ENCODE assay signal across 1 cellular context in the genomic region with DNA sequence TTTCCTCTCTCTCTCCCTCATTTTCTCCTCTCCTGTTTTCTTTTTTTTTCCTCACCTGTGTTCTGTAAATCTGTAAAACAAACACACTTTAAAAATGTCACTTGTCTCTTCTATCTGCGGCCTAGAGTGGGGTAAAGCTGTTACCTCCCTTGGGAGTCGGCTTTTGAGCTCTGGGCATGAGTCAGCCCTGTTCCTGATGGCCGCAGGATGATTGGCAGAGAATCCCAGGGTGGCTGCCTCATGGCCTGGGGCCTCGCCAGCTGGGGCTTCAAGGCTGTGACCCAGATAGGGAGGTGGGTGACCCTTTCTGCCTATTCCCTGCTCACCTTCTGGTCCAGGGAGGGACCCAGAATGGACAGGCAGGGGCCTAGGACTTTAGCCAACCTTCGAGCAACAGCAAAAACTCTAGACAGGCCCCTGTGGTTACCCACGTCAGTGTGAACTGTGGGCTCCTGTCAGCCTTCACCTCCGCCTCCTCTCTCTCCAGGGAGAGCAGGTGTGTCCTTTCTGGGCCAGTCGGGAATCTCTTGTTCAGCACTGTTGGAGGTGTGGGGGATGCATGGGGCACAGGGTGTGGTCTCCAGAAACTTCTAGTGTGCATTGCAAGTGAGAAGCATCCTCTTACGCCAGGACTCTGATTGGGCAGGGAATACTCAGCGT.
A peak's percentile ranks its signal among the peaks of the same experiment; 100 is the strongest.
TF ChIP-seq lines count a peak whose summit lies in the region.

No MANE protein-coding gene starts in this region.

TF ChIP-seq in HEK293, 187 proteins besides CTCF, POLR2A, EP300 and RAD21 (continued from another document and continues in another):
- TF ChIP-seq, protein P1, sequence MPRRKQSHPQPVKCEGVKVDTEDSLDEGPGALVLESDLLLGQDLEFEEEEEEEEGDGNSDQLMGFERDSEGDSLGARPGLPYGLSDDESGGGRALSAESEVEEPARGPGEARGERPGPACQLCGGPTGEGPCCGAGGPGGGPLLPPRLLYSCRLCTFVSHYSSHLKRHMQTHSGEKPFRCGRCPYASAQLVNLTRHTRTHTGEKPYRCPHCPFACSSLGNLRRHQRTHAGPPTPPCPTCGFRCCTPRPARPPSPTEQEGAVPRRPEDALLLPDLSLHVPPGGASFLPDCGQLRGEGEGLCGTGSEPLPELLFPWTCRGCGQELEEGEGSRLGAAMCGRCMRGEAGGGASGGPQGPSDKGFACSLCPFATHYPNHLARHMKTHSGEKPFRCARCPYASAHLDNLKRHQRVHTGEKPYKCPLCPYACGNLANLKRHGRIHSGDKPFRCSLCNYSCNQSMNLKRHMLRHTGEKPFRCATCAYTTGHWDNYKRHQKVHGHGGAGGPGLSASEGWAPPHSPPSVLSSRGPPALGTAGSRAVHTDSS (tag by site-specific recombination; IDR thresholded peaks at IDR 0.05), result no peak
- TF ChIP-seq ZNF48 (tag by site-specific recombination; IDR thresholded peaks at IDR 0.05) (no peak), ZNF514 (tag by site-specific recombination; IDR thresholded peaks at IDR 0.05) (no peak), ZNF747 (tag by site-specific recombination; IDR thresholded peaks at IDR 0.05) (no peak), SP7 (tag by site-specific recombination; IDR thresholded peaks at IDR 0.05) (peak; percentile 69), PRDM1 (tag by site-specific recombination; IDR thresholded peaks at IDR 0.05) (0 out of 2 replicates have a peak, but pooled peaks have one; percentile 35), ZNF624 (tag by site-specific recombination; IDR thresholded peaks at IDR 0.05) (no peak), ZNF530 (tag by site-specific recombination; IDR thresholded peaks at IDR 0.05; ENCODE audit: low read depth) (no peak), ZFHX2 (tag by site-specific recombination; conservative IDR thresholded peaks at IDR 0.05) (no peak; the same call in 1 of the 2 replicates), ZNF404 (tag by site-specific recombination; IDR thresholded peaks at IDR 0.05) (no peak), ZNF529 (tag by site-specific recombination; IDR thresholded peaks at IDR 0.05; ENCODE audit: insufficient replicate concordance) (no peak), SETDB1 (IDR thresholded peaks at IDR 0.05; ENCODE audit: insufficient read length, low read length) (no peak), ZNF792 (tag by site-specific recombination; IDR thresholded peaks at IDR 0.05) (no peak), HOXC10 (CRISPR knock-in tag; IDR thresholded peaks at IDR 0.05) (no peak), SCRT1 (tag by site-specific recombination; IDR thresholded peaks at IDR 0.05; ENCODE audit: borderline replicate concordance) (no peak), ZNF174 (tag by site-specific recombination; IDR thresholded peaks at IDR 0.05) (no peak), ZNF394 (tag by site-specific recombination; IDR thresholded peaks at IDR 0.05; ENCODE audit: borderline replicate concordance) (peak; percentile 51; the same call in 1 of the 2 replicates), ZFP37 (tag by site-specific recombination; IDR thresholded peaks at IDR 0.05) (no peak), ZNF621 (tag by site-specific recombination; IDR thresholded peaks at IDR 0.05) (no peak), KLF8 (tag by site-specific recombination; IDR thresholded peaks at IDR 0.05) (no peak), KLF16 (tag by site-specific recombination; IDR thresholded peaks at IDR 0.05) (no peak), ZBTB8A (tag by site-specific recombination; IDR thresholded peaks at IDR 0.05) (no peak), ZSCAN16 (tag by site-specific recombination; IDR thresholded peaks at IDR 0.05) (no peak), ZNF169 (tag by site-specific recombination; IDR thresholded peaks at IDR 0.05) (no peak), ZBTB48 (tag by site-specific recombination; IDR thresholded peaks at IDR 0.05) (no peak), ZNF600 (tag by site-specific recombination; IDR thresholded peaks at IDR 0.05) (peak; percentile 12; the same call in 1 of the 2 replicates), ZNF654 (tag by site-specific recombination; IDR thresholded peaks at IDR 0.05; ENCODE audit: low read depth) (no peak), ZNF138 (tag by site-specific recombination; IDR thresholded peaks at IDR 0.05; ENCODE audit: borderline replicate concordance) (no peak), ZNF560 (tag by site-specific recombination; IDR thresholded peaks at IDR 0.05; ENCODE audit: borderline replicate concordance) (no peak), ZNF221 (tag by site-specific recombination; IDR thresholded peaks at IDR 0.05; ENCODE audit: borderline replicate concordance) (no peak), GLI2 (tag by site-specific recombination; IDR thresholded peaks at IDR 0.05; ENCODE audit: borderline replicate concordance, low read depth) (no peak), ZNF311 (tag by site-specific recombination; IDR thresholded peaks at IDR 0.05; ENCODE audit: borderline replicate concordance) (no peak), ZNF521 (tag by site-specific recombination; IDR thresholded peaks at IDR 0.05) (no peak), ZNF555 (tag by site-specific recombination; conservative IDR thresholded peaks at IDR 0.05) (no peak), ZBTB17 (tag by site-specific recombination; IDR thresholded peaks at IDR 0.05) (peak; percentile 54; the same call in 1 of the 2 replicates), SP2 (tag by site-specific recombination; IDR thresholded peaks at IDR 0.05) (no peak), IKZF3 (tag by site-specific recombination; IDR thresholded peaks at IDR 0.05) (no peak), ZNF776 (tag by site-specific recombination; IDR thresholded peaks at IDR 0.05; ENCODE audit: borderline replicate concordance) (no peak), ZNF354C (tag by site-specific recombination; IDR thresholded peaks at IDR 0.05; ENCODE audit: borderline replicate concordance, low read depth) (no peak), ZEB2 (tag by site-specific recombination; IDR thresholded peaks at IDR 0.05) (peak; percentile 70), GLIS1 (tag by site-specific recombination; IDR thresholded peaks at IDR 0.05) (peak; percentile 72), KLF10 (tag by site-specific recombination; IDR thresholded peaks at IDR 0.05) (no peak), ZNF10 (tag by site-specific recombination; IDR thresholded peaks at IDR 0.05) (no peak), GLIS2 (tag by site-specific recombination; IDR thresholded peaks at IDR 0.05) (peak; percentile 35; the same call in 1 of the 2 replicates), ZNF558 (tag by site-specific recombination; IDR thresholded peaks at IDR 0.05) (no peak), ZNF571 (tag by site-specific recombination; IDR thresholded peaks at IDR 0.05) (no peak), ZBTB7A (tag by site-specific recombination; IDR thresholded peaks at IDR 0.05; ENCODE audit: low read depth) (no peak), ZNF133 (tag by site-specific recombination; IDR thresholded peaks at IDR 0.05) (no peak), TRIM28 (IDR thresholded peaks at IDR 0.05; ENCODE audit: borderline replicate concordance, low read length) (no peak)
- TF ChIP-seq, protein P2, sequence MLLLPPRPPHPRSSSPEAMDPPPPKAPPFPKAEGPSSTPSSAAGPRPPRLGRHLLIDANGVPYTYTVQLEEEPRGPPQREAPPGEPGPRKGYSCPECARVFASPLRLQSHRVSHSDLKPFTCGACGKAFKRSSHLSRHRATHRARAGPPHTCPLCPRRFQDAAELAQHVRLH (tag by site-specific recombination; IDR thresholded peaks at IDR 0.05), result no peak
- TF ChIP-seq, protein P3, sequence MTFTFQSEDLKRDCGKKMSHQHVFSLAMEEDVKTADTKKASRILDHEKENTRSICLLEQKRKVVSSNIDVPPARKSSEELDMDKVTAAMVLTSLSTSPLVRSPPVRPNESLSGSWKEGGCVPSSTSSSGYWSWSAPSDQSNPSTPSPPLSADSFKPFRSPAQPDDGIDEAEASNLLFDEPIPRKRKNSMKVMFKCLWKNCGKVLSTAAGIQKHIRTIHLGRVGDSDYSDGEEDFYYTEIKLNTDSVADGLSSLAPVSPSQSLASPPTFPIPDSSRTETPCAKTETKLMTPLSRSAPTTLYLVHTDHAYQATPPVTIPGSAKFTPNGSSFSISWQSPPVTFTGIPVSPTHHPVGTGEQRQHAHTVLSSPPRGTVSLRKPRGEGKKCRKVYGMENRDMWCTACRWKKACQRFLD (tag by site-specific recombination; IDR thresholded peaks at IDR 0.05), result no peak
- TF ChIP-seq, protein P4, sequence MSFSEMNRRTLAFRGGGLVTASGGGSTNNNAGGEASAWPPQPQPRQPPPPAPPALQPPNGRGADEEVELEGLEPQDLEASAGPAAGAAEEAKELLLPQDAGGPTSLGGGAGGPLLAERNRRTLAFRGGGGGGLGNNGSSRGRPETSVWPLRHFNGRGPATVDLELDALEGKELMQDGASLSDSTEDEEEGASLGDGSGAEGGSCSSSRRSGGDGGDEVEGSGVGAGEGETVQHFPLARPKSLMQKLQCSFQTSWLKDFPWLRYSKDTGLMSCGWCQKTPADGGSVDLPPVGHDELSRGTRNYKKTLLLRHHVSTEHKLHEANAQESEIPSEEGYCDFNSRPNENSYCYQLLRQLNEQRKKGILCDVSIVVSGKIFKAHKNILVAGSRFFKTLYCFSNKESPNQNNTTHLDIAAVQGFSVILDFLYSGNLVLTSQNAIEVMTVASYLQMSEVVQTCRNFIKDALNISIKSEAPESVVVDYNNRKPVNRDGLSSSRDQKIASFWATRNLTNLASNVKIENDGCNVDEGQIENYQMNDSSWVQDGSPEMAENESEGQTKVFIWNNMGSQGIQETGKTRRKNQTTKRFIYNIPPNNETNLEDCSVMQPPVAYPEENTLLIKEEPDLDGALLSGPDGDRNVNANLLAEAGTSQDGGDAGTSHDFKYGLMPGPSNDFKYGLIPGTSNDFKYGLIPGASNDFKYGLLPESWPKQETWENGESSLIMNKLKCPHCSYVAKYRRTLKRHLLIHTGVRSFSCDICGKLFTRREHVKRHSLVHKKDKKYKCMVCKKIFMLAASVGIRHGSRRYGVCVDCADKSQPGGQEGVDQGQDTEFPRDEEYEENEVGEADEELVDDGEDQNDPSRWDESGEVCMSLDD (tag by site-specific recombination; IDR thresholded peaks at IDR 0.05), result no peak
- TF ChIP-seq, protein P5, sequence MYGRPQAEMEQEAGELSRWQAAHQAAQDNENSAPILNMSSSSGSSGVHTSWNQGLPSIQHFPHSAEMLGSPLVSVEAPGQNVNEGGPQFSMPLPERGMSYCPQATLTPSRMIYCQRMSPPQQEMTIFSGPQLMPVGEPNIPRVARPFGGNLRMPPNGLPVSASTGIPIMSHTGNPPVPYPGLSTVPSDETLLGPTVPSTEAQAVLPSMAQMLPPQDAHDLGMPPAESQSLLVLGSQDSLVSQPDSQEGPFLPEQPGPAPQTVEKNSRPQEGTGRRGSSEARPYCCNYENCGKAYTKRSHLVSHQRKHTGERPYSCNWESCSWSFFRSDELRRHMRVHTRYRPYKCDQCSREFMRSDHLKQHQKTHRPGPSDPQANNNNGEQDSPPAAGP (tag by site-specific recombination; IDR thresholded peaks at IDR 0.05), result no peak
- TF ChIP-seq, protein P6, sequence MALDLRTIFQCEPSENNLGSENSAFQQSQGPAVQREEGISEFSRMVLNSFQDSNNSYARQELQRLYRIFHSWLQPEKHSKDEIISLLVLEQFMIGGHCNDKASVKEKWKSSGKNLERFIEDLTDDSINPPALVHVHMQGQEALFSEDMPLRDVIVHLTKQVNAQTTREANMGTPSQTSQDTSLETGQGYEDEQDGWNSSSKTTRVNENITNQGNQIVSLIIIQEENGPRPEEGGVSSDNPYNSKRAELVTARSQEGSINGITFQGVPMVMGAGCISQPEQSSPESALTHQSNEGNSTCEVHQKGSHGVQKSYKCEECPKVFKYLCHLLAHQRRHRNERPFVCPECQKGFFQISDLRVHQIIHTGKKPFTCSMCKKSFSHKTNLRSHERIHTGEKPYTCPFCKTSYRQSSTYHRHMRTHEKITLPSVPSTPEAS (tag by site-specific recombination; IDR thresholded peaks at IDR 0.05), result no peak
- TF ChIP-seq, protein P7, sequence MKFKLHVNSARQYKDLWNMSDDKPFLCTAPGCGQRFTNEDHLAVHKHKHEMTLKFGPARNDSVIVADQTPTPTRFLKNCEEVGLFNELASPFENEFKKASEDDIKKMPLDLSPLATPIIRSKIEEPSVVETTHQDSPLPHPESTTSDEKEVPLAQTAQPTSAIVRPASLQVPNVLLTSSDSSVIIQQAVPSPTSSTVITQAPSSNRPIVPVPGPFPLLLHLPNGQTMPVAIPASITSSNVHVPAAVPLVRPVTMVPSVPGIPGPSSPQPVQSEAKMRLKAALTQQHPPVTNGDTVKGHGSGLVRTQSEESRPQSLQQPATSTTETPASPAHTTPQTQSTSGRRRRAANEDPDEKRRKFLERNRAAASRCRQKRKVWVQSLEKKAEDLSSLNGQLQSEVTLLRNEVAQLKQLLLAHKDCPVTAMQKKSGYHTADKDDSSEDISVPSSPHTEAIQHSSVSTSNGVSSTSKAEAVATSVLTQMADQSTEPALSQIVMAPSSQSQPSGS (tag by site-specific recombination; IDR thresholded peaks at IDR 0.05; ENCODE audit: low read depth), result no peak
- TF ChIP-seq, protein P8, sequence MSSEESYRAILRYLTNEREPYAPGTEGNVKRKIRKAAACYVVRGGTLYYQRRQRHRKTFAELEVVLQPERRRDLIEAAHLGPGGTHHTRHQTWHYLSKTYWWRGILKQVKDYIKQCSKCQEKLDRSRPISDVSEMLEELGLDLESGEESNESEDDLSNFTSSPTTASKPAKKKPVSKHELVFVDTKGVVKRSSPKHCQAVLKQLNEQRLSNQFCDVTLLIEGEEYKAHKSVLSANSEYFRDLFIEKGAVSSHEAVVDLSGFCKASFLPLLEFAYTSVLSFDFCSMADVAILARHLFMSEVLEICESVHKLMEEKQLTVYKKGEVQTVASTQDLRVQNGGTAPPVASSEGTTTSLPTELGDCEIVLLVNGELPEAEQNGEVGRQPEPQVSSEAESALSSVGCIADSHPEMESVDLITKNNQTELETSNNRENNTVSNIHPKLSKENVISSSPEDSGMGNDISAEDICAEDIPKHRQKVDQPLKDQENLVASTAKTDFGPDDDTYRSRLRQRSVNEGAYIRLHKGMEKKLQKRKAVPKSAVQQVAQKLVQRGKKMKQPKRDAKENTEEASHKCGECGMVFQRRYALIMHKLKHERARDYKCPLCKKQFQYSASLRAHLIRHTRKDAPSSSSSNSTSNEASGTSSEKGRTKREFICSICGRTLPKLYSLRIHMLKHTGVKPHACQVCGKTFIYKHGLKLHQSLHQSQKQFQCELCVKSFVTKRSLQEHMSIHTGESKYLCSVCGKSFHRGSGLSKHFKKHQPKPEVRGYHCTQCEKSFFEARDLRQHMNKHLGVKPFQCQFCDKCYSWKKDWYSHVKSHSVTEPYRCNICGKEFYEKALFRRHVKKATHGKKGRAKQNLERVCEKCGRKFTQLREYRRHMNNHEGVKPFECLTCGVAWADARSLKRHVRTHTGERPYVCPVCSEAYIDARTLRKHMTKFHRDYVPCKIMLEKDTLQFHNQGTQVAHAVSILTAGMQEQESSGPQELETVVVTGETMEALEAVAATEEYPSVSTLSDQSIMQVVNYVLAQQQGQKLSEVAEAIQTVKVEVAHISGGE (tag by site-specific recombination; conservative IDR thresholded peaks at IDR 0.05; ENCODE audit: low read depth), result no peak
- TF ChIP-seq, protein P9, sequence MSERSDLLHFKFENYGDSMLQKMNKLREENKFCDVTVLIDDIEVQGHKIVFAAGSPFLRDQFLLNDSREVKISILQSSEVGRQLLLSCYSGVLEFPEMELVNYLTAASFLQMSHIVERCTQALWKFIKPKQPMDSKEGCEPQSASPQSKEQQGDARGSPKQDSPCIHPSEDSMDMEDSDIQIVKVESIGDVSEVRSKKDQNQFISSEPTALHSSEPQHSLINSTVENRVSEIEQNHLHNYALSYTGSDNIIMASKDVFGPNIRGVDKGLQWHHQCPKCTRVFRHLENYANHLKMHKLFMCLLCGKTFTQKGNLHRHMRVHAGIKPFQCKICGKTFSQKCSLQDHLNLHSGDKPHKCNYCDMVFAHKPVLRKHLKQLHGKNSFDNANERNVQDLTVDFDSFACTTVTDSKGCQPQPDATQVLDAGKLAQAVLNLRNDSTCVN (tag by site-specific recombination; optimal IDR thresholded peaks at IDR 0.05), result no peak
